Comparison of ENCODE assay signal across 18 cellular contexts in the genomic region with DNA sequence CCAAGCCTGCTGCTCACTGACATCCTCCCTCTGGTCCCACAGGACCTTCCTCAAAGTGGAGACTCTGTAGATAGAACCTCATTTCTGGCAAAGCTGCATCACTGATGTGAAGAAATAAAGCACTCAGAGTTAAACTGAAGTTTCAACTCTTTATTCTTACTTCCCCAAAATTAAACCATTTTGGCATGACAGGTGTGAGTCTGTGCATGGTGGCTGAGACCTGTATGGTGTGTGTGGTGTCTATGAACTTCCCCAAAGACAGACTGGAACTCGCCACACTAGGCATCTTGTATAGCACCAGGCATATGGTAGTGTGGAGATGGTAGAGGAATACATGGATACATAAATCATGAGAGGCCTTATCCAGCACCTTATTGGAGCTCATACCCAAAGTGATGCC. TPM values are rescaled to one million over a fixed set of nuclear protein-coding genes. Genes with fewer than 3 reads are reported as not detected.
DNase-seq lines count a peak whose midpoint lies in the region; ATAC-seq and TF ChIP-seq lines count a peak whose summit lies in the region.
"Had no signal": no experiment of that assay in that cellular context is flagged by ENCODE, and none has a peak within 500 bp of the region (broad histone marks: within the 10 kb centered on the region; RNA-seq: fewer than 3 reads in every experiment).

No MANE protein-coding gene starts in this region.

- ATAC-seq in GM18867 (IDR thresholded peaks at IDR 0.05; ENCODE audit: unreplicated experiment) (peak; percentile 78), GM21526 (IDR thresholded peaks at IDR 0.05; ENCODE audit: low FRiP score, unreplicated experiment) (peak; percentile 70), HG03139 (IDR thresholded peaks at IDR 0.05; ENCODE audit: unreplicated experiment) (peak; percentile 53), mucosa of descending colon (peak; percentile 27)

- no peak overlapping the region for H3K27ac ChIP-seq in esophagus muscularis mucosa (replicated peaks in 1 of 4)
- H3K27ac ChIP-seq in substantia nigra (ENCODE audit: low read depth, low read length, poor library complexity, severe bottlenecking): no peak overlapping the region
- H3K27ac ChIP-seq: colonic mucosa, HL-60, left ventricle myocardium inferior, SK-N-MC, WERI-Rb-1 had no signal

- TF ChIP-seq EP300 in esophagus muscularis mucosa (IDR thresholded peaks at IDR 0.05): no peak

- H3K9me3 ChIP-seq in mucosa of descending colon (peaks cover 5% of the 10 kb centered on the region), esophagus muscularis mucosa (peaks cover 0 to 15% (median 7%) of the 10 kb centered on the region in 4 donors)
- H3K9me3 ChIP-seq: colonic mucosa had no signal

- peaks cover 0 to 1% (median 0%) of the 10 kb centered on the region in 4 donors for H3K27me3 ChIP-seq in esophagus muscularis mucosa
- H3K27me3 ChIP-seq: colonic mucosa had no signal

- H3K36me3 ChIP-seq in mucosa of descending colon (ENCODE audit: low read depth): no peaks in the 10 kb centered on the region
- H3K36me3 ChIP-seq in esophagus muscularis mucosa: no peaks in the 10 kb centered on the region
- H3K36me3 ChIP-seq: colonic mucosa, left ventricle myocardium inferior, WERI-Rb-1 had no signal

- TF ChIP-seq CTCF in mucosa of descending colon (IDR thresholded peaks at IDR 0.05): no peak
- no peak for TF ChIP-seq CTCF in esophagus muscularis mucosa (IDR thresholded peaks at IDR 0.05)

- WGBS in esophagus muscularis mucosa: 94% methylated on average over 1 of the region's 1 CpG

- TF ChIP-seq POLR2A in esophagus muscularis mucosa (IDR thresholded peaks at IDR 0.05; ENCODE audit: low read depth): no peak

- DNase-seq in mucosa of descending colon (no peak), esophagus muscularis mucosa (ENCODE audit: extremely low spot score) (no peak), amniotic stem cell (lab: John Stamatoyannopoulos, UW) (no peak), substantia nigra (lab: John Stamatoyannopoulos, UW) (no peak), midbrain (lab: John Stamatoyannopoulos, UW) (no peak)
- DNase-seq: C1 segment of cervical spinal cord, colonic mucosa, EL, left ventricle myocardium inferior, NCI-H2171, nephron progenitor cell, WERI-Rb-1 had no signal

- intact Hi-C loops in mucosa of descending colon (cut with DNase I, micrococcal nuclease): no loop called here
- intact Hi-C loops in esophagus muscularis mucosa (cut with DNase I): no loop called here

- H3K4me1 ChIP-seq in mucosa of descending colon (ENCODE audit: low read depth) (no peaks in the 10 kb centered on the region), esophagus muscularis mucosa (no peaks in the 10 kb centered on the region)
- H3K4me1 ChIP-seq: colonic mucosa, left ventricle myocardium inferior had no signal

- H3K4me3 ChIP-seq in mucosa of descending colon (no peak overlapping the region), esophagus muscularis mucosa (no peak overlapping the region)
- H3K4me3 ChIP-seq: colonic mucosa, left ventricle myocardium inferior, SK-N-MC had no signal

RNA-seq across cellular contexts. Expression of a gene that starts 6.6 kb away (rescaled TPM):
- total RNA-seq in mucosa of descending colon: 1 to 10 TPM; 2.1 to 3.3 (median 2.2) TPM
- 1 to 10 TPM; 2.3 to 7.3 (median 5.2) TPM for total RNA-seq in esophagus muscularis mucosa
- total RNA-seq: M059J had no signal

Comparison
In these comparisons a context has a peak if more than half of its experiments do, and no peak if none do; other contexts are left out.
1. ATAC-seq: peak in every context shown above with its lines; median percentile 78 in GM18867; 70 in GM21526; 53 in HG03139; 27 in mucosa of descending colon.